ENCODE assay signal across 22 cellular contexts in genomic region chr10:84820596-84820995, GRCh38.
A peak's percentile ranks its signal among the peaks of the same experiment; 100 is the strongest.
DNase-seq lines count a peak whose midpoint lies in the region; ATAC-seq, FAIRE-seq and TF ChIP-seq lines count a peak whose summit lies in the region.
"Had no signal": no experiment of that assay in that cellular context is flagged by ENCODE, and none has a peak within 500 bp of the region (broad histone marks: within the 10 kb centered on the region; RNA-seq: fewer than 3 reads in every experiment).

No MANE protein-coding gene starts in this region.

- no peaks in the 10 kb centered on the region for H3K4me1 Mint-ChIP-seq in MCF 10A (ENCODE audit: insufficient read depth, unreplicated experiment)
- H3K4me1 Mint-ChIP-seq: CD4-positive, alpha-beta memory T cell had no signal

- peaks cover 2% of the 10 kb centered on the region for H3K79me1 ChIP-seq in trophoblast cell (ENCODE audit: low read length)

- H3K4me3 ChIP-seq in breast epithelium (no peak overlapping the region), bronchial epithelial cell (ENCODE audit: low read depth, low read length) (no peak overlapping the region), trophoblast cell (ENCODE audit: low read depth, low read length) (no peak overlapping the region), brain microvascular endothelial cell (ENCODE audit: low read depth, low read length) (no peak overlapping the region)
- H3K4me3 ChIP-seq: A549, HAP-1, SJSA1 had no signal

- peak overlapping the region; percentile 4 for H4K91ac ChIP-seq in trophoblast cell (ENCODE audit: low read depth, low read length)

- no TSS peak for BruUV-seq in MCF 10A (replicated peaks; lab: Mats Ljungman, UMichigan)

- CTCF ChIA-PET in MCF 10A (lab: Yijun Ruan, JAX), result interaction anchor here (0.6 to 1.8 kb wide), 8 partner anchors 10 to 1548 kb away, joined by 3 to 7 read pairs (median 4); no protein-coding TSS in a partner anchor

- WGBS in trophoblast cell (ENCODE audit: extremely low coverage, insufficient coverage, insufficient read length), result no CpG with 5 or more reads among the region's 2 CpGs

- H3K14ac ChIP-seq in trophoblast cell (ENCODE audit: low read length), result no peak overlapping the region

- peak; percentile 79 for FAIRE-seq in bronchial epithelial cell (lab: Jason Lieb, UNC)
- FAIRE-seq: A549, GM18507, HepG2 had no signal

- H3K9me3 ChIP-seq in breast epithelium (no peaks in the 10 kb centered on the region), trophoblast cell (ENCODE audit: insufficient read depth, low read depth, low read length) (peaks cover 5% of the 10 kb centered on the region)
- H3K9me3 ChIP-seq: A549, HAP-1, SJSA1 had no signal

- H3K36me3 Mint-ChIP-seq in MCF 10A (ENCODE audit: insufficient read depth, unreplicated experiment), result no peaks in the 10 kb centered on the region
- H3K36me3 Mint-ChIP-seq: CD4-positive, alpha-beta memory T cell had no signal

- in situ Hi-C loops in brain microvascular endothelial cell (cut with HindIII; ENCODE audit: low pct_ligation_motif_present, low sequenced_read_pairs), result no loop called here

- H3K27ac Mint-ChIP-seq in MCF 10A (ENCODE audit: low read depth, unreplicated experiment), result no peak overlapping the region
- H3K27ac Mint-ChIP-seq: CD4-positive, alpha-beta memory T cell; HFFc6 had no signal

- no peaks in the 10 kb centered on the region for H3K36me3 ChIP-seq in breast epithelium
- no peaks in the 10 kb centered on the region for H3K36me3 ChIP-seq in bronchial epithelial cell (ENCODE audit: control insufficient read depth, insufficient read depth, low read length)
- H3K36me3 ChIP-seq in trophoblast cell (ENCODE audit: control insufficient read depth in 1 of 2, insufficient read depth in 2 of 2, low read length in 2 of 2), result no peaks in the 10 kb centered on the region
- H3K36me3 ChIP-seq in brain microvascular endothelial cell (replicated peaks), result no peaks in the 10 kb centered on the region
- H3K36me3 ChIP-seq: HAP-1, SJSA1 had no signal

- no peak overlapping the region for H2BK5ac ChIP-seq in trophoblast cell (ENCODE audit: low read depth, low read length, poor library complexity)

- POLR2A ChIA-PET in MCF 10A (lab: Yijun Ruan, JAX), result no interaction called here

- no peak overlapping the region for H4K8ac ChIP-seq in trophoblast cell (ENCODE audit: low read depth, low read length)

- H2BK120ac ChIP-seq in trophoblast cell (ENCODE audit: insufficient read depth, low read length, poor library complexity), result no peak overlapping the region

- no peak for TF ChIP-seq CTCF in MCF 10A (IDR thresholded peaks at IDR 0.05; ENCODE audit: unreplicated experiment)
- no peak for TF ChIP-seq CTCF in breast epithelium (IDR thresholded peaks at IDR 0.05)
- TF ChIP-seq CTCF in bronchial epithelial cell (IDR thresholded peaks at IDR 0.05; ENCODE audit: insufficient read depth, low read length, severe bottlenecking), result no peak
- TF ChIP-seq CTCF in brain microvascular endothelial cell (IDR thresholded peaks at IDR 0.05; ENCODE audit: low read depth, low read length, missing control alignments), result no peak

- no peak overlapping the region for H3K27ac ChIP-seq in breast epithelium
- no peak overlapping the region for H3K27ac ChIP-seq in trophoblast cell (ENCODE audit: low read depth, low read length)
- no peak overlapping the region for H3K27ac ChIP-seq in brain microvascular endothelial cell
- H3K27ac ChIP-seq: A549, SJSA1 had no signal

- no peak overlapping the region for H2AK5ac ChIP-seq in trophoblast cell (ENCODE audit: low read length)

- H3K4me1 ChIP-seq in breast epithelium (no peaks in the 10 kb centered on the region), trophoblast cell (ENCODE audit: control insufficient read depth in 1 of 2, insufficient read depth in 2 of 2, low read length in 2 of 2) (peaks cover 0 to 7% of the 10 kb centered on the region in 2 experiments)
- H3K4me1 ChIP-seq: A549, HAP-1 had no signal

- H3K79me2 ChIP-seq in trophoblast cell (ENCODE audit: control insufficient read depth, insufficient read depth, low read length, poor library complexity), result no peaks in the 10 kb centered on the region

- no peak overlapping the region for H2BK12ac ChIP-seq in trophoblast cell (ENCODE audit: low read length)

- no peak overlapping the region for H3K4me3 Mint-ChIP-seq in MCF 10A (ENCODE audit: unreplicated experiment)
- H3K4me3 Mint-ChIP-seq: CD4-positive, alpha-beta memory T cell; HFFc6 had no signal

- no peak overlapping the region for H3K4me2 ChIP-seq in trophoblast cell (ENCODE audit: low read length)
- H3K4me2 ChIP-seq: A549 had no signal

- no peak overlapping the region for H3K23ac ChIP-seq in trophoblast cell (ENCODE audit: low read length)

- H3K4ac ChIP-seq in trophoblast cell (ENCODE audit: low read depth, low read length), result no peak overlapping the region

- ATAC-seq in Right ventricle myocardium inferior, result no peak
- ATAC-seq: HepG2, PC-3 had no signal

- peak; percentile 5 for DNase-seq in MCF 10A (ENCODE audit: unreplicated experiment)
- no peak for DNase-seq in breast epithelium (ENCODE audit: low spot score in 2 of 2)
- DNase-seq in NCI-H2171 treated with DMSO at 0.1 percent for 48 hours (lab: John Stamatoyannopoulos, UW), result peak; percentile 65
- no peak for DNase-seq in bronchial epithelial cell (ENCODE audit: low read depth)
- no peak for DNase-seq in trophoblast cell
- DNase-seq in brain microvascular endothelial cell, result no peak
- no peak for DNase-seq in Right ventricle myocardium inferior (ENCODE audit: missing footprints)
- DNase-seq in D341Med (ENCODE audit: low spot score), result no peak
- DNase-seq: CD4-positive, alpha-beta memory T cell; COR-L47; DND-41; GOT3; HFFc6; NK-92 treated with Interleukin-12 subunit alpha and Interleukin-12 subunit beta, amount 100 ng/mL, for 24 hours; Right ventricle myocardium superior; T-helper 2 cell had no signal

- no peak overlapping the region for H3K9ac ChIP-seq in trophoblast cell (ENCODE audit: low read length)

- H3K27me3 Mint-ChIP-seq in MCF 10A (ENCODE audit: insufficient read depth, unreplicated experiment), result peaks cover 10% of the 10 kb centered on the region

- H2AFZ ChIP-seq in trophoblast cell (ENCODE audit: insufficient read depth, low read length, poor library complexity), result no peak overlapping the region

- intact Hi-C loops in MCF 10A (cut with micrococcal nuclease) (no loop called here), breast epithelium (cut with DNase I; ENCODE audit: low total_unique reads) (no loop called here), Right ventricle myocardium inferior (cut with DNase I) (no loop called here)

- H3K27me3 ChIP-seq in breast epithelium (no peaks in the 10 kb centered on the region), bronchial epithelial cell (ENCODE audit: control insufficient read depth, insufficient read depth, low read length) (no peaks in the 10 kb centered on the region), trophoblast cell (ENCODE audit: insufficient read depth, low read length) (no peaks in the 10 kb centered on the region), brain microvascular endothelial cell (replicated peaks) (no peaks in the 10 kb centered on the region)
- H3K27me3 ChIP-seq: SJSA1 had no signal

- no peak for TF ChIP-seq POLR2A in breast epithelium (IDR thresholded peaks at IDR 0.05)

- no peak overlapping the region for H3K18ac ChIP-seq in trophoblast cell (ENCODE audit: low read length)

- peaks cover 7% of the 10 kb centered on the region for H3K9me3 Mint-ChIP-seq in MCF 10A (ENCODE audit: unreplicated experiment)

- H4K12ac ChIP-seq in trophoblast cell (ENCODE audit: low read depth, low read length), result no peak overlapping the region

Comparison
In these comparisons a context has a peak if more than half of its experiments do, and no peak if none do; other contexts are left out.
1. DNase-seq: peak in MCF 10A (single experiment) and NCI-H2171 treated with DMSO at 0.1 percent for 48 hours (single experiment); none in breast epithelium (0 of 2), bronchial epithelial cell (single experiment), trophoblast cell (0 of 2), brain microvascular endothelial cell (single experiment), Right ventricle myocardium inferior (single experiment) and D341Med (single experiment).